Comparison of ENCODE assay signal across 15 cellular contexts in the genomic region with DNA sequence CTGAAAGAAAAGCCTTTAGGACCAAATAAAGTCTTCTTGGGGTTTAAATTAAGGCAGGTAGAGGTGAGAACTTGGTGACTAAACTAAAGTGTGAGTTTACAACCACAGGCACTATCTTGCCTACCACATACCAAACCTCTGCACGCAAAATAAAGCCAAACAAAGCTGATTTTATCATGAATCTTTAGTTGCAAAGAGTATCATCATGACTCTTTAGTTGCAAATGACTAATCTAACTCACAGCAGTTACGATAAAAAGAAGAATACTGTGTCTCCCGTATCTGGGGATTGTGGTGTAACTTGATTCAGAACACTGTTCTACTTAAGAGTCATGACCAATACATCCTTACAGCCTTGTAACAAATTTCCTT.
A peak's percentile ranks its signal among the peaks of the same experiment; 100 is the strongest.
DNase-seq lines count a peak whose midpoint lies in the region; ATAC-seq lines count a peak whose summit lies in the region.
"Had no signal": no experiment of that assay in that cellular context is flagged by ENCODE, and none has a peak within 500 bp of the region (broad histone marks: within the 10 kb centered on the region; RNA-seq: fewer than 3 reads in every experiment).

No MANE protein-coding gene starts in this region.

- H3K27me3 Mint-ChIP-seq in T-helper 1 cell treated with Interleukin-12 subunit alpha and Interleukin-12 subunit beta and Interleukin-4 antibody, amounts not matched to agents 30 μg/mL and 1 μg/mL, for 36 hours (ENCODE audit: low read depth): no peaks in the 10 kb centered on the region
- no peaks in the 10 kb centered on the region for H3K27me3 Mint-ChIP-seq in central memory CD8-positive, alpha-beta T cell
- H3K27me3 Mint-ChIP-seq in stimulated activated naive CD8-positive, alpha-beta T cell treated with anti-CD3 and anti-CD28 coated beads, Interleukin-15, amount 100 ng/mL, for 72 hours: no peaks in the 10 kb centered on the region

- H3K4me1 Mint-ChIP-seq in T-helper 1 cell treated with Interleukin-12 subunit alpha and Interleukin-12 subunit beta and Interleukin-4 antibody, amounts not matched to agents 30 μg/mL and 1 μg/mL, for 36 hours (ENCODE audit: low read depth): peaks cover 13% of the 10 kb centered on the region
- H3K4me1 Mint-ChIP-seq in central memory CD8-positive, alpha-beta T cell: peaks cover 25% of the 10 kb centered on the region
- H3K4me1 Mint-ChIP-seq in stimulated activated naive CD8-positive, alpha-beta T cell treated with anti-CD3 and anti-CD28 coated beads, Interleukin-15, amount 100 ng/mL, for 72 hours: peaks cover 5% of the 10 kb centered on the region

- H3K9me3 Mint-ChIP-seq in T-helper 1 cell treated with Interleukin-12 subunit alpha and Interleukin-12 subunit beta and Interleukin-4 antibody, amounts not matched to agents 30 μg/mL and 1 μg/mL, for 36 hours: peaks cover 6% of the 10 kb centered on the region
- H3K9me3 Mint-ChIP-seq in central memory CD8-positive, alpha-beta T cell: no peaks in the 10 kb centered on the region
- H3K9me3 Mint-ChIP-seq in stimulated activated naive CD8-positive, alpha-beta T cell treated with anti-CD3 and anti-CD28 coated beads, Interleukin-15, amount 100 ng/mL, for 72 hours: peaks cover 4 to 6% of the 10 kb centered on the region in 2 donors

- DNase-seq in stimulated activated CD4-positive, alpha-beta T cell treated with anti-CD3 and anti-CD28 coated beads, Interleukin-15, amount 100 ng/mL, for 24 hours: peak; percentile 12
- DNase-seq in stimulated activated CD4-positive, alpha-beta T cell treated with anti-CD3 and anti-CD28 coated beads, Interleukin-2, amount 100 ng/mL, for 48 hours: no peak
- DNase-seq in central memory CD8-positive, alpha-beta T cell (ENCODE audit: low spot score in 2 of 2): no peak
- DNase-seq in stimulated activated naive CD8-positive, alpha-beta T cell treated with anti-CD3 and anti-CD28 coated beads, Interleukin-15, amount 100 ng/mL, for 72 hours: peak in 1 of 2 donors; percentile 22
- DNase-seq in amygdala (lab: John Stamatoyannopoulos, UW) (no peak), SHP77 (lab: John Stamatoyannopoulos, UW) (no peak)
- DNase-seq: amniotic stem cell, Calu3, EL, H9, heart left ventricle, NCI-H1930, NCI-H446, WERI-Rb-1 had no signal

- ATAC-seq in central memory CD8-positive, alpha-beta T cell (replicated peaks; ENCODE audit: extremely low read depth, poor library complexity, severe bottlenecking): peak; percentile 80
- ATAC-seq in stimulated activated naive CD8-positive, alpha-beta T cell treated with anti-CD3 and anti-CD28 coated beads, Interleukin-15, amount 100 ng/mL, for 72 hours: peak; percentile 95
- ATAC-seq: heart left ventricle had no signal

- peak overlapping the region; percentile 41 for H3K27ac Mint-ChIP-seq in T-helper 1 cell treated with Interleukin-12 subunit alpha and Interleukin-12 subunit beta and Interleukin-4 antibody, amounts not matched to agents 30 μg/mL and 1 μg/mL, for 36 hours
- peak overlapping the region; percentile 91 for H3K27ac Mint-ChIP-seq in central memory CD8-positive, alpha-beta T cell (ENCODE audit: low read depth)
- no peak overlapping the region for H3K27ac Mint-ChIP-seq in stimulated activated naive CD8-positive, alpha-beta T cell treated with anti-CD3 and anti-CD28 coated beads, Interleukin-15, amount 100 ng/mL, for 72 hours
- H3K27ac Mint-ChIP-seq: H9 had no signal

- no peaks in the 10 kb centered on the region for H3K36me3 Mint-ChIP-seq in T-helper 1 cell treated with Interleukin-12 subunit alpha and Interleukin-12 subunit beta and Interleukin-4 antibody, amounts not matched to agents 30 μg/mL and 1 μg/mL, for 36 hours (ENCODE audit: low read depth)
- H3K36me3 Mint-ChIP-seq in central memory CD8-positive, alpha-beta T cell (ENCODE audit: insufficient read depth): peaks cover 7% of the 10 kb centered on the region

- no peak overlapping the region for H3K4me3 Mint-ChIP-seq in T-helper 1 cell treated with Interleukin-12 subunit alpha and Interleukin-12 subunit beta and Interleukin-4 antibody, amounts not matched to agents 30 μg/mL and 1 μg/mL, for 36 hours
- H3K4me3 Mint-ChIP-seq in central memory CD8-positive, alpha-beta T cell: peak overlapping the region; percentile 28
- H3K4me3 Mint-ChIP-seq in stimulated activated naive CD8-positive, alpha-beta T cell treated with anti-CD3 and anti-CD28 coated beads, Interleukin-15, amount 100 ng/mL, for 72 hours: no peak overlapping the region
- H3K4me3 Mint-ChIP-seq: H9 had no signal

Comparison
In these comparisons a context has a peak if more than half of its experiments do, and no peak if none do; other contexts are left out.
1. H3K27ac Mint-ChIP-seq: peak in T-helper 1 cell treated with Interleukin-12 subunit alpha and Interleukin-12 subunit beta and Interleukin-4 antibody, amounts not matched to agents 30 μg/mL and 1 μg/mL, for 36 hours (single experiment) and central memory CD8-positive, alpha-beta T cell (single experiment); none in stimulated activated naive CD8-positive, alpha-beta T cell treated with anti-CD3 and anti-CD28 coated beads, Interleukin-15, amount 100 ng/mL, for 72 hours (0 of 2).